Comparison of ENCODE assay signal across 23 cellular contexts in genomic region chr7:107254398-107254985, GRCh38.
"Had no signal": no experiment of that assay in that cellular context is flagged by ENCODE, and none has a peak within 500 bp of the region (broad histone marks: within the 10 kb centered on the region; RNA-seq: fewer than 3 reads in every experiment).

No MANE protein-coding gene starts in this region.

- H3K27me3 ChIP-seq: MG63, SJCRH30 had no signal

- ATAC-seq: Panc1, PC-3 had no signal

- H3K9me3 ChIP-seq: MG63, SJCRH30 had no signal

- H3K27ac ChIP-seq: HL-60, RWPE1, SJCRH30 had no signal

- DNase-seq: Karpas-422, KG1, MG63, NCI-H1092, NCI-H1105 treated with DMSO at 0.1 percent for 48 hours, NCI-H1436, NCI-H187, NCI-H2029, NCI-H2081 treated with DMSO at 0.1 percent for 48 hours, NCI-H2171, NCI-H226, NCI-H510A, NCI-H524 treated with DMSO at 0.1 percent for 48 hours, NCI-H69, NCI-H774, PC-3, SHP77 treated with DMSO at 0.1 percent for 48 hours, SJCRH30, SW 1271 had no signal

- H3K4me3 ChIP-seq: MG63, SJCRH30 had no signal

- H3K36me3 ChIP-seq: MG63 had no signal

- FAIRE-seq: HTR-8/SVneo had no signal

- H3K4me1 ChIP-seq: SJCRH30 had no signal
